ENCODE assay signal across 30 cellular contexts in genomic region chr5:120735076-120735475, GRCh38.
DNase-seq lines count a peak whose midpoint lies in the region; ATAC-seq and TF ChIP-seq lines count a peak whose summit lies in the region.
"Had no signal": no experiment of that assay in that cellular context is flagged by ENCODE, and none has a peak within 500 bp of the region (broad histone marks: within the 10 kb centered on the region; RNA-seq: fewer than 3 reads in every experiment).

No MANE protein-coding gene starts in this region.

- in situ Hi-C loops in SK-MEL-5 (cut with HindIII; ENCODE audit: low pct_unique_long_range_greater_than_20kb, low sequenced_read_pairs) = no loop called here

- peaks cover 12% of the 10 kb centered on the region for H3K4me1 Mint-ChIP-seq in osteocyte (ENCODE audit: unreplicated experiment)
- H3K4me1 Mint-ChIP-seq in CD14-positive monocyte = no peaks in the 10 kb centered on the region
- H3K4me1 Mint-ChIP-seq: CD4-positive, alpha-beta memory T cell; naive thymus-derived CD4-positive, alpha-beta T cell; T-helper 17 cell had no signal

- intact Hi-C loops in CD14-positive monocyte (cut with micrococcal nuclease) = no loop called here

- H3K9me3 Mint-ChIP-seq in osteocyte (ENCODE audit: unreplicated experiment) = no peaks in the 10 kb centered on the region
- peaks cover 0 to 2% (median 0%) of the 10 kb centered on the region in 7 donors for H3K9me3 Mint-ChIP-seq in CD14-positive monocyte
- H3K9me3 Mint-ChIP-seq: H9 had no signal

- H3K27me3 Mint-ChIP-seq in osteocyte (ENCODE audit: unreplicated experiment) = no peaks in the 10 kb centered on the region
- peaks cover 0 to 2% (median 0%) of the 10 kb centered on the region in 3 donors for H3K27me3 Mint-ChIP-seq in CD14-positive monocyte (ENCODE audit: low read depth in 3 of 3)
- H3K27me3 Mint-ChIP-seq: activated T-cell treated with anti-CD3 and anti-CD28 coated beads, Interleukin-2, amount 50 U/mL, for 24 hours; CD4-positive, alpha-beta memory T cell; naive thymus-derived CD4-positive, alpha-beta T cell; T-helper 17 cell had no signal

- ATAC-seq in HG02884 (IDR thresholded peaks at IDR 0.05; ENCODE audit: unreplicated experiment) = no peak
- ATAC-seq: body of pancreas; esophagus mucosa; gastroesophageal sphincter; left colon; naive thymus-derived CD4-positive, alpha-beta T cell; T-helper 17 cell had no signal

- H3K4me3 ChIP-seq in choroid plexus epithelial cell (ENCODE audit: low read depth, low read length) = no peak overlapping the region
- H3K4me3 ChIP-seq: body of pancreas, gastroesophageal sphincter, skin epidermis, tibial artery had no signal

- TF ChIP-seq CTCF in choroid plexus epithelial cell (conservative IDR thresholded peaks at IDR 0.05; ENCODE audit: low read depth, low read length) (peak; percentile 48), osteocyte (IDR thresholded peaks at IDR 0.05) (peak; percentile 29), CD14-positive monocyte (IDR thresholded peaks at IDR 0.05) (no peak)

- DNase-seq in DMS53 (lab: John Stamatoyannopoulos, UW) (peak; percentile 3), DMS53 treated with DMSO at 0.1 percent for 48 hours (lab: John Stamatoyannopoulos, UW; ENCODE audit: unreplicated experiment) (no peak), SK-MEL-5 (ENCODE audit: low read depth, low spot score) (peak; percentile 28), choroid plexus epithelial cell (ENCODE audit: low read depth) (peak; percentile 33), osteocyte (ENCODE audit: extremely low spot score, unreplicated experiment) (no peak), CD14-positive monocyte (ENCODE audit: low spot score) (no peak), hepatic stellate cell (ENCODE audit: low spot score) (no peak)
- DNase-seq: activated CD4-positive, alpha-beta T cell treated with anti-CD3 and anti-CD28 coated beads for 48 hours; activated gamma-delta T cell treated with Interleukin-2 at 50 U/mL for 16 hours; activated T-cell treated with anti-CD3 and anti-CD28 coated beads, Interleukin-2, amount 50 U/mL, for 24 hours; body of pancreas; CD4-positive, alpha-beta memory T cell; effector CD4-positive, alpha-beta T cell; H9; hippocampal formation; left colon; mesenchymal stem cell; MM.1S; naive thymus-derived CD4-positive, alpha-beta T cell; NCI-H1417; NCI-H2081; NCI-H2227 treated with DMSO at 0.1 percent for 48 hours; NCI-H526 treated with DMSO at 0.1 percent for 48 hours; stimulated activated CD8-positive, alpha-beta memory T cell treated with anti-CD3 and anti-CD28 coated beads, Interleukin-4, amount 100 ng/mL, for 48 hours; T-helper 17 cell; tibial artery had no signal

- H3K36me3 Mint-ChIP-seq in osteocyte (ENCODE audit: unreplicated experiment) = no peaks in the 10 kb centered on the region
- H3K36me3 Mint-ChIP-seq in CD14-positive monocyte = no peaks in the 10 kb centered on the region
- H3K36me3 Mint-ChIP-seq: CD4-positive, alpha-beta memory T cell; naive thymus-derived CD4-positive, alpha-beta T cell had no signal

- H3K4me3 Mint-ChIP-seq in osteocyte (ENCODE audit: unreplicated experiment) = no peak overlapping the region
- H3K4me3 Mint-ChIP-seq in CD14-positive monocyte = no peak overlapping the region
- H3K4me3 Mint-ChIP-seq: activated T-cell treated with anti-CD3 and anti-CD28 coated beads, Interleukin-2, amount 50 U/mL, for 24 hours; CD4-positive, alpha-beta memory T cell; H9; naive thymus-derived CD4-positive, alpha-beta T cell; T-helper 17 cell had no signal

- no peak overlapping the region for H3K27ac Mint-ChIP-seq in osteocyte (ENCODE audit: unreplicated experiment)
- H3K27ac Mint-ChIP-seq in CD14-positive monocyte = no peak overlapping the region
- H3K27ac Mint-ChIP-seq: activated T-cell treated with anti-CD3 and anti-CD28 coated beads, Interleukin-2, amount 50 U/mL, for 24 hours; CD4-positive, alpha-beta memory T cell; H9; naive thymus-derived CD4-positive, alpha-beta T cell; T-helper 17 cell had no signal

Comparison
In these comparisons a context has a peak if more than half of its experiments do, and no peak if none do; other contexts are left out.
1. DNase-seq: peak in DMS53 (single experiment), SK-MEL-5 (single experiment) and choroid plexus epithelial cell (single experiment); none in DMS53 treated with DMSO at 0.1 percent for 48 hours (single experiment), osteocyte (single experiment), CD14-positive monocyte (single experiment) and hepatic stellate cell (single experiment).